In the genomic region with DNA sequence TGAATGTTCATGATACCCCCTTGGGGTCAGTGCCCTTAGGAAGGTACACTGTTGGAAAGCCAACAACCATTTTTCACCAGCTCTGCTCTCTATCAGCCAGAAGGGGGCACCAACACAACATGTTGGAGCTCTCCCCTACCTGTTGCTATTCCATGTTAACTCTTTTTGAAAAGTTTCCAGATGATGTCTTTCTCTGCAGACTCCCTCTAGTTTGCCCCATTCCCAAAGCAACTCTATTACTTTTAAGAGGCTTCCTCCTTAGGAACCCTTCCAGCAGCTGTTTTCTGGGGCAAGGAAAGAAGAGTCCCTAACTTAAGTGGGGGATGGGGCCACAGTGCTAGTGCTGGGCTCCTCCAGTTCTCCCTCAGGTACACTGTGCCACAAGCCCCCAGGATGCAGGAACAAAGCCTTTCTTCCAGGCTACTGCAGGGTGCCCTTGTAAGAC, we compare ENCODE assay signal across 9 cellular contexts. TPM values are rescaled to one million over a fixed set of nuclear protein-coding genes. Genes with fewer than 3 reads are reported as not detected.
DNase-seq lines count a peak whose midpoint lies in the region; ATAC-seq and TF ChIP-seq lines count a peak whose summit lies in the region.
"Had no signal": no experiment of that assay in that cellular context is flagged by ENCODE, and none has a peak within 500 bp of the region (broad histone marks: within the 10 kb centered on the region; RNA-seq: fewer than 3 reads in every experiment).

No MANE protein-coding gene starts in this region.

- H3K9me3 Mint-ChIP-seq in Calu3 (ENCODE audit: low read depth, unreplicated experiment) (no peaks in the 10 kb centered on the region), HFFc6 (no peaks in the 10 kb centered on the region)
- no peaks in the 10 kb centered on the region for H3K9me3 Mint-ChIP-seq in naive thymus-derived CD8-positive, alpha-beta T cell

- TF ChIP-seq CTCF in Calu3 (IDR thresholded peaks at IDR 0.05; ENCODE audit: unreplicated experiment) (peak; percentile 75), HFFc6 (IDR thresholded peaks at IDR 0.05) (peak; percentile 92), epithelial cell of proximal tubule (conservative IDR thresholded peaks at IDR 0.05; ENCODE audit: low read depth, low read length) (peak; percentile 92)

- BruUV-seq in Calu3 (replicated peaks; lab: Mats Ljungman, UMichigan): no TSS peak

- H3K36me3 Mint-ChIP-seq in Calu3 (ENCODE audit: insufficient read depth, unreplicated experiment) (peaks cover 3% of the 10 kb centered on the region), HFFc6 (ENCODE audit: low read depth) (no peaks in the 10 kb centered on the region)
- peaks cover 0 to 46% (median 6%) of the 10 kb centered on the region in 3 donors for H3K36me3 Mint-ChIP-seq in naive thymus-derived CD8-positive, alpha-beta T cell

- H3K27me3 Mint-ChIP-seq in Calu3 (ENCODE audit: unreplicated experiment) (no peaks in the 10 kb centered on the region), HFFc6 (ENCODE audit: insufficient read depth) (no peaks in the 10 kb centered on the region)
- H3K27me3 Mint-ChIP-seq in naive thymus-derived CD8-positive, alpha-beta T cell: no peaks in the 10 kb centered on the region

- POLR2A ChIA-PET in naive thymus-derived CD8-positive, alpha-beta T cell (lab: Charles Lee): interaction anchor here (0.6 to 2.3 kb wide), 6 partner anchors 46 to 192 kb away, joined by 3 to 6 read pairs (median 6); a partner anchor contains a TSS

- H3K4me1 Mint-ChIP-seq in Calu3 (ENCODE audit: low read depth, unreplicated experiment) (no peaks in the 10 kb centered on the region), HFFc6 (ENCODE audit: low read depth) (no peaks in the 10 kb centered on the region)
- peaks cover 3 to 7% (median 5%) of the 10 kb centered on the region in 4 donors for H3K4me1 Mint-ChIP-seq in naive thymus-derived CD8-positive, alpha-beta T cell

- DNase-seq in Calu3 (peak; percentile 45), HFFc6 (peak; percentile 38), NCI-H510A (lab: John Stamatoyannopoulos, UW) (peak; percentile 17), epithelial cell of proximal tubule (ENCODE audit: low read depth) (no peak)
- DNase-seq in activated CD4-positive, alpha-beta T cell treated with anti-CD3 and anti-CD28 coated beads, Interleukin-2, amount 50 U/mL, for 4 hours: peak; percentile 31 to 40
- DNase-seq in naive thymus-derived CD8-positive, alpha-beta T cell: peak; percentile 12 to 74 (median 47)

- H3K27ac Mint-ChIP-seq in Calu3 (ENCODE audit: unreplicated experiment) (no peak overlapping the region), HFFc6 (no peak overlapping the region)
- H3K27ac Mint-ChIP-seq in naive thymus-derived CD8-positive, alpha-beta T cell: peak overlapping the region in 1 of 10 donors; percentile 82

- H3K4me3 Mint-ChIP-seq in Calu3 (ENCODE audit: low read depth, unreplicated experiment): no peak overlapping the region
- H3K4me3 Mint-ChIP-seq in HFFc6: no peak overlapping the region
- H3K4me3 Mint-ChIP-seq in naive thymus-derived CD8-positive, alpha-beta T cell: no peak overlapping the region

- no peak overlapping the region for H3K4me3 ChIP-seq in epithelial cell of proximal tubule (ENCODE audit: low read depth, low read length)

- peak; percentile 67 to 82 for ATAC-seq in naive thymus-derived CD8-positive, alpha-beta T cell
- ATAC-seq in HG03097 (IDR thresholded peaks at IDR 0.05; ENCODE audit: low FRiP score, unreplicated experiment) (no peak), HG03196 (IDR thresholded peaks at IDR 0.05; ENCODE audit: unreplicated experiment) (no peak)

- CTCF ChIA-PET in Calu3 (lab: Charles Lee): interaction anchor here (0.6 to 1.6 kb wide), 7 partner anchors 8 to 546 kb away, joined by 3 to 23 read pairs (median 6); a partner anchor contains a TSS

- intact Hi-C loops in Calu3 (cut with micrococcal nuclease; ENCODE audit: unreplicated experiment): loop anchor here (1.0 to 2.0 kb wide), 2 partner anchors 88 to 98 kb away; no protein-coding TSS in a partner anchor

RNA-seq across cellular contexts. Expression of a gene that starts 22.9 kb away (rescaled TPM):
- 40.6 and 44.8 TPM in 2 replicates for total RNA-seq in Calu3 (2022)
- 10 to 100 TPM; 15.3 to 27.2 (median 22.7) TPM for total RNA-seq in HFFc6 (2021; fragmentation: NEBNext Ultra II Directional; extraction: Animal tissue kit (Norgen Biotek cat#: 25700))
- 40.9 and 63.7 TPM in 2 replicates for total RNA-seq in epithelial cell of proximal tubule
- 10 to 100 TPM; 14.7 to 15.0 TPM for total RNA-seq in naive thymus-derived CD8-positive, alpha-beta T cell
- 1 to 10 TPM; 5.8 to 6.4 (median 6.3) TPM for polyA plus RNA-seq in naive thymus-derived CD8-positive, alpha-beta T cell

RNA-seq across cellular contexts. Expression of a gene that starts 28.6 kb away (rescaled TPM):
- total RNA-seq in Calu3 (2022): 15.2 and 18.2 TPM in 2 replicates
- 10 to 100 TPM; 22.8 to 29.3 (median 26.8) TPM for total RNA-seq in HFFc6 (2021; fragmentation: NEBNext Ultra II Directional; extraction: Animal tissue kit (Norgen Biotek cat#: 25700))
- total RNA-seq in epithelial cell of proximal tubule: 27.6 and 32.4 TPM in 2 replicates
- 10 to 100 TPM; 13.6 to 16.2 TPM for total RNA-seq in naive thymus-derived CD8-positive, alpha-beta T cell
- polyA plus RNA-seq in naive thymus-derived CD8-positive, alpha-beta T cell: 10 to 100 TPM; 22.3 to 25.6 (median 24.2) TPM

RNA-seq across cellular contexts. Expression of a gene that starts 33.0 kb away (rescaled TPM):
- not detected in 2 replicates for total RNA-seq in Calu3 (2022)
- not detected for total RNA-seq in HFFc6 (2021; fragmentation: NEBNext Ultra II Directional; extraction: Animal tissue kit (Norgen Biotek cat#: 25700))
- total RNA-seq in epithelial cell of proximal tubule: not detected in 2 replicates
- total RNA-seq in naive thymus-derived CD8-positive, alpha-beta T cell: not detected
- polyA plus RNA-seq in naive thymus-derived CD8-positive, alpha-beta T cell: not detected
- total RNA-seq: activated CD8-positive, alpha-beta memory T cell treated with anti-CD3 and anti-CD28 coated beads for 36 hours had no signal

Comparison
In these comparisons a context has a peak if more than half of its experiments do, and no peak if none do; other contexts are left out.
1. ATAC-seq: peak in naive thymus-derived CD8-positive, alpha-beta T cell (2 of 2); none in HG03097 (single experiment) and HG03196 (single experiment).
2. Peak in every context shown above with its lines, with median percentiles within 50 percentile points of each other: CTCF ChIP-seq.